ENCODE assay signal across 9 cellular contexts in genomic region chr1:7827134-7827955, GRCh38. TPM values are rescaled to one million over a fixed set of nuclear protein-coding genes. Genes with fewer than 3 reads are reported as not detected.
DNase-seq lines count a peak whose midpoint lies in the region; ATAC-seq lines count a peak whose summit lies in the region.
"Had no signal": no experiment of that assay in that cellular context is flagged by ENCODE, and none has a peak within 500 bp of the region (broad histone marks: within the 10 kb centered on the region; RNA-seq: fewer than 3 reads in every experiment).

No MANE protein-coding gene starts in this region.

- H3K4me3 ChIP-seq in thymus (ENCODE audit: low read length): peak overlapping the region; percentile 40

- H3K27ac Mint-ChIP-seq in memory B cell: peak overlapping the region; percentile 75

- H3K4me3 Mint-ChIP-seq in memory B cell: peak overlapping the region; percentile 89

- no peaks in the 10 kb centered on the region for H3K9me3 Mint-ChIP-seq in memory B cell

- H3K4me1 Mint-ChIP-seq in memory B cell: peaks cover 14% of the 10 kb centered on the region

- H3K27me3 ChIP-seq in thymus (ENCODE audit: control insufficient read depth, insufficient read depth): no peaks in the 10 kb centered on the region

- no peak for DNase-seq in activated CD4-positive, CD25-positive, alpha-beta regulatory T cell (lab: John Stamatoyannopoulos, UW)
- DNase-seq in activated effector memory CD4-positive, alpha-beta T cell treated with Interleukin-2 at 50 U/mL for 16 hours: peak; percentile 21
- DNase-seq in memory B cell (ENCODE audit: low spot score in 2 of 2) (peak in 1 of 2 donors; percentile 7), OCI-M1 (lab: John Stamatoyannopoulos, UW) (no peak)
- DNase-seq: NCI-H446 treated with DMSO at 0.1 percent for 48 hours had no signal

- no peaks in the 10 kb centered on the region for H3K4me1 ChIP-seq in thymus (ENCODE audit: control insufficient read depth, insufficient read depth, low read length)

- no peaks in the 10 kb centered on the region for H3K27me3 Mint-ChIP-seq in memory B cell

- WGBS in thymus: 84% methylated on average over 39 of the region's 39 CpGs

- no peaks in the 10 kb centered on the region for H3K9me3 ChIP-seq in thymus (ENCODE audit: control insufficient read depth)

- no peak overlapping the region for H3K27ac ChIP-seq in thymus (ENCODE audit: low read depth)

- ATAC-seq in activated CD4-positive, CD25-positive, alpha-beta regulatory T cell treated with anti-CD3 and anti-CD28 coated beads, Interleukin-2, amount 50 U/mL, for 24 hours: peak; percentile 67 to 76
- ATAC-seq in memory B cell (ENCODE audit: low read depth) (peak; percentile 63), GM21825 (IDR thresholded peaks at IDR 0.05; ENCODE audit: unreplicated experiment) (no peak), HG02981 (IDR thresholded peaks at IDR 0.05; ENCODE audit: unreplicated experiment) (no peak)

- no peaks in the 10 kb centered on the region for H3K36me3 ChIP-seq in thymus (ENCODE audit: control insufficient read depth, insufficient read depth)

- peaks cover 9% of the 10 kb centered on the region for H3K36me3 Mint-ChIP-seq in memory B cell

RNA-seq across cellular contexts. Expression of gene UTS2, which starts 25.5 kb away (rescaled TPM):
- polyA plus RNA-seq in thymus: 6.6 TPM

RNA-seq across cellular contexts. Expression of gene PER3, which starts 43.3 kb away (rescaled TPM):
- polyA plus RNA-seq in thymus: 4.4 TPM

RNA-seq across cellular contexts. Expression of gene VAMP3, which starts 56.2 kb away (rescaled TPM):
- 55.6 TPM for polyA plus RNA-seq in thymus

Comparison
In these comparisons a context has a peak if more than half of its experiments do, and no peak if none do; other contexts are left out.
1. ATAC-seq: peak in activated CD4-positive, CD25-positive, alpha-beta regulatory T cell treated with anti-CD3 and anti-CD28 coated beads, Interleukin-2, amount 50 U/mL, for 24 hours (2 of 2) and memory B cell (single experiment); none in GM21825 (single experiment) and HG02981 (single experiment).